ENCODE assay signal across 8 cellular contexts in the genomic region with DNA sequence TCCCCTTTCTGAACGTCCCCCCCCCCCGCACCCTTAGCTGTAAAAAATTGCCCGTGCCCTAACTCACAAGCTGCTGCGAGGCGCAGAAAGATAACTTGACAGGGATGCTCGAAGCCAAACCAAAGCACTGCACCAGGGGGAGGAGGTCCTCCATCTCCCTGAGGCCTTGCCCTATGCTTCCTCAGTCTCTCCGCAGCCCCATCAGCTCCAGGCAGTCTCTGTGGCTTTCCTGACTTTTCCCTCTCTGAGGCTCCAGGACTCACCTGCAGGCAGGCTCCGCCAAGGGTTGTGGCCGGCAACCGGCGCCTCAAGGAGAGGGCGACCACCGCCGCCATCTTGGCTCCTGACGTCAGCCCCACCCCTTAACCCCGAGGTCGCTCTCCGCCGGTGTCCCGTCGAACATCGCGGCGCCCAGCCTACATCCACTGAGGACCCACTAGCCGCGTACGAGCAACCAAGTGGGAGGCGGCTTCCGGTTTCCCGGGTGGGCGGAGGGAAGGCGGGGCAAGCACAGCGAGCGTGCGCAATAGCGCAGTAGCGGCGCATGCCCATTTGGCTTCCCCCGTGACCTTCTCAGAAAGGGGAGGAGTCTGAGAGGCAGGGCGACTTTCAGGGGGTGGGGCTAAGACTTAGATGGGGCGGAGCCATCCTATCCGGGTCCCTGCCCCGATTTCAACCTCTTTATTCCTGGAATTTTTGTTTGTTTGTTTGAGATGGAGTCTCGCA.
DNase-seq lines count a peak whose midpoint lies in the region; ATAC-seq and FAIRE-seq lines count a peak whose summit lies in the region.

A gene (minus strand): TSS at position 348 of the 726 bp plus-strand sequence. CDS start 13 bp downstream, at position 335.

- peak; percentile 93 for ATAC-seq in GM21367 (IDR thresholded peaks at IDR 0.05; ENCODE audit: unreplicated experiment)
- peak; percentile 99 for ATAC-seq in effector memory CD8-positive, alpha-beta T cell (replicated peaks)

- DNase-seq in COLO829 (ENCODE audit: low spot score) (peak; percentile 99), HTR-8/SVneo (ENCODE audit: insufficient read length, low spot score) (peak; percentile 97), NOMO-1 treated with dmso at 0.1 percent for 144 hours (lab: John Stamatoyannopoulos, UW; ENCODE audit: unreplicated experiment) (peak; percentile 88), medulla oblongata (ENCODE audit: extremely low spot score) (peak; percentile 99)
- DNase-seq in activated CD8-positive, alpha-beta memory T cell treated with anti-CD3 and anti-CD28 coated beads for 48 hours (ENCODE audit: low read depth in 2 of 3, low spot score in 2 of 3) = peak; percentile 97 to 100 (median 99)
- peak; percentile 99 to 100 (median 99) for DNase-seq in effector memory CD8-positive, alpha-beta T cell
- peak; percentile 98 for DNase-seq in stimulated activated CD8-positive, alpha-beta memory T cell treated with anti-CD3 and anti-CD28 coated beads, Interleukin-12 subunit alpha, Interleukin-12 subunit beta, amount 100 ng/mL, for 1 hour (ENCODE audit: low read depth)

- H3K4me1 Mint-ChIP-seq in effector memory CD8-positive, alpha-beta T cell (ENCODE audit: low read depth in 2 of 2) = peaks cover 14 to 17% of the 10 kb centered on the region in 2 donors

- H3K4me3 Mint-ChIP-seq in effector memory CD8-positive, alpha-beta T cell = peak within 1 kb of the TSS; percentile 98 to 99

- H3K27ac Mint-ChIP-seq in effector memory CD8-positive, alpha-beta T cell = peak within 1 kb of the TSS; percentile 98

- no peaks in the 10 kb centered on the region for H3K27me3 Mint-ChIP-seq in effector memory CD8-positive, alpha-beta T cell

- peak; percentile 92 for FAIRE-seq in HTR-8/SVneo (lab: Jason Lieb, UNC)

- H3K36me3 Mint-ChIP-seq in effector memory CD8-positive, alpha-beta T cell (ENCODE audit: insufficient read depth) = peaks cover 32% of the 10 kb centered on the region

- no peaks in the 10 kb centered on the region for H3K9me3 Mint-ChIP-seq in effector memory CD8-positive, alpha-beta T cell

Comparison
In these comparisons a context has a peak if more than half of its experiments do, and no peak if none do; other contexts are left out.
1. Peak in every context shown above with its lines: DNase-seq and ATAC-seq.